1 cellular context compared by ENCODE assay signal in the genomic region with DNA sequence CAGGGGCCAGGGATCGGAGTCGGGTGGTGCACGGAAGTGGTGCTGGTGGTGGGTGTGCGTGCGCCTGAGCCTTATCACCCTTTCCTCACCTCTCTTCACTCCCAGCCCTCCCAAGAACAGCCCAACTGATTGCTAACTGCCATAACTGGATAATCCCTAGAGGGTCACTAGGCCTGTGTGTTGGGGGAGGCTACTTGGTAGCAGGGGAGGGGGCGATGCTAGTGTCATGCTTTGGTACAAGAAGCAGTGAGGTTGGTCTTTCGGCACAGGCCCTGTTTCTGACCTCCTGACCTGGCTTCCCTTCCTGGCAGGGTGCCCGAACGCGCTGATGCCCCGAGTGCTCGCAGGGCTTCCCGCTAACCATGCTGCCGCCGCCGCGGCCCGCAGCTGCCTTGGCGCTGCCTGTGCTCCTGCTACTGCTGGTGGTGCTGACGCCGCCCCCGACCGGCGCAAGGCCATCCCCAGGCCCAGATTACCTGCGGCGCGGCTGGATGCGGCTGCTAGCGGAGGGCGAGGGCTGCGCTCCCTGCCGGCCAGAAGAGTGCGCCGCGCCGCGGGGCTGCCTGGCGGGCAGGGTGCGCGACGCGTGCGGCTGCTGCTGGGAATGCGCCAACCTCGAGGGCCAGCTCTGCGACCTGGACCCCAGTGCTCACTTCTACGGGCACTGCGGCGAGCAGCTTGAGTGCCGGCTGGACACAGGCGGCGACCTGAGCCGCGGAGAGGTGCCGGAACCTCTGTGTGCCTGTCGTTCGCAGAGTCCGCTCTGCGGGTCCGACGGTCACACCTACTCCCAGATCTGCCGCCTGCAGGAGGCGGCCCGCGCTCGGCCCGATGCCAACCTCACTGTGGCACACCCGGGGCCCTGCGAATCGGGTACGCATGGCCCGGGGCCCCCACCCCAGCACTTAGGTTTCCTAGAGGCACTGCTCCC.
TF ChIP-seq lines count a peak whose summit lies in the region.

No MANE protein-coding gene starts in this region.

TF ChIP-seq in HepG2, 621 proteins besides CTCF, POLR2A, EP300 and RAD21 (continued from another document and continues in another):
- TF ChIP-seq, protein P1, sequence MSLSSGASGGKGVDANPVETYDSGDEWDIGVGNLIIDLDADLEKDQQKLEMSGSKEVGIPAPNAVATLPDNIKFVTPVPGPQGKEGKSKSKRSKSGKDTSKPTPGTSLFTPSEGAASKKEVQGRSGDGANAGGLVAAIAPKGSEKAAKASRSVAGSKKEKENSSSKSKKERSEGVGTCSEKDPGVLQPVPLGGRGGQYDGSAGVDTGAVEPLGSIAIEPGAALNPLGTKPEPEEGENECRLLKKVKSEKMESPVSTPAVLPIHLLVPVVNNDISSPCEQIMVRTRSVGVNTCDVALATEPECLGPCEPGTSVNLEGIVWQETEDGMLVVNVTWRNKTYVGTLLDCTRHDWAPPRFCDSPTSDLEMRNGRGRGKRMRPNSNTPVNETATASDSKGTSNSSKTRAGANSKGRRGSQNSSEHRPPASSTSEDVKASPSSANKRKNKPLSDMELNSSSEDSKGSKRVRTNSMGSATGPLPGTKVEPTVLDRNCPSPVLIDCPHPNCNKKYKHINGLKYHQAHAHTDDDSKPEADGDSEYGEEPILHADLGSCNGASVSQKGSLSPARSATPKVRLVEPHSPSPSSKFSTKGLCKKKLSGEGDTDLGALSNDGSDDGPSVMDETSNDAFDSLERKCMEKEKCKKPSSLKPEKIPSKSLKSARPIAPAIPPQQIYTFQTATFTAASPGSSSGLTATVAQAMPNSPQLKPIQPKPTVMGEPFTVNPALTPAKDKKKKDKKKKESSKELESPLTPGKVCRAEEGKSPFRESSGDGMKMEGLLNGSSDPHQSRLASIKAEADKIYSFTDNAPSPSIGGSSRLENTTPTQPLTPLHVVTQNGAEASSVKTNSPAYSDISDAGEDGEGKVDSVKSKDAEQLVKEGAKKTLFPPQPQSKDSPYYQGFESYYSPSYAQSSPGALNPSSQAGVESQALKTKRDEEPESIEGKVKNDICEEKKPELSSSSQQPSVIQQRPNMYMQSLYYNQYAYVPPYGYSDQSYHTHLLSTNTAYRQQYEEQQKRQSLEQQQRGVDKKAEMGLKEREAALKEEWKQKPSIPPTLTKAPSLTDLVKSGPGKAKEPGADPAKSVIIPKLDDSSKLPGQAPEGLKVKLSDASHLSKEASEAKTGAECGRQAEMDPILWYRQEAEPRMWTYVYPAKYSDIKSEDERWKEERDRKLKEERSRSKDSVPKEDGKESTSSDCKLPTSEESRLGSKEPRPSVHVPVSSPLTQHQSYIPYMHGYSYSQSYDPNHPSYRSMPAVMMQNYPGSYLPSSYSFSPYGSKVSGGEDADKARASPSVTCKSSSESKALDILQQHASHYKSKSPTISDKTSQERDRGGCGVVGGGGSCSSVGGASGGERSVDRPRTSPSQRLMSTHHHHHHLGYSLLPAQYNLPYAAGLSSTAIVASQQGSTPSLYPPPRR (CRISPR knock-in tag; IDR thresholded peaks at IDR 0.05; ENCODE audit: borderline replicate concordance) = peak; percentile 34
- TF ChIP-seq ZFP37 (CRISPR knock-in tag; IDR thresholded peaks at IDR 0.05; ENCODE audit: borderline replicate concordance) (no peak), CREM (IDR thresholded peaks at IDR 0.05) (no peak), CREM (CRISPR knock-in tag; IDR thresholded peaks at IDR 0.05) (no peak), HOXA7 (CRISPR knock-in tag; IDR thresholded peaks at IDR 0.05) (no peak), TFAP4 (IDR thresholded peaks at IDR 0.05; ENCODE audit: borderline replicate concordance, low read depth) (no peak), SIX4 (CRISPR knock-in tag; IDR thresholded peaks at IDR 0.05) (peak; percentile 41; the same call in 1 of the 2 replicates), ERF (CRISPR knock-in tag; IDR thresholded peaks at IDR 0.05) (peak; percentile 83), POGZ (CRISPR knock-in tag; IDR thresholded peaks at IDR 0.05) (peak; percentile 35; the same call in 1 of the 2 replicates), TOPORS (CRISPR knock-in tag; IDR thresholded peaks at IDR 0.05) (peak; percentile 50; the same call in 1 of the 2 replicates), ZNF546 (CRISPR knock-in tag; conservative IDR thresholded peaks at IDR 0.05) (peak; percentile 72), RFXAP (CRISPR knock-in tag; IDR thresholded peaks at IDR 0.05; ENCODE audit: borderline replicate concordance) (peak; percentile 84; the same call in 1 of the 2 replicates), ZNF558 (CRISPR knock-in tag; IDR thresholded peaks at IDR 0.05; ENCODE audit: borderline replicate concordance) (peak; percentile 87; the same call in 1 of the 2 replicates), RFX5 (IDR thresholded peaks at IDR 0.05; ENCODE audit: low read depth, low read length) (peak; percentile 16; the same call in 1 of the 2 replicates), ELF1 (CRISPR knock-in tag; IDR thresholded peaks at IDR 0.05) (0 out of 2 replicates have a peak, but pooled peaks have one; percentile 9), LRRFIP1 (CRISPR knock-in tag; conservative IDR thresholded peaks at IDR 0.05) (no peak), XBP1 (CRISPR knock-in tag; IDR thresholded peaks at IDR 0.05) (peak; percentile 67; the same call in 1 of the 2 replicates), ZBTB38 (CRISPR knock-in tag; IDR thresholded peaks at IDR 0.05) (peak; percentile 90), ZNF879 (CRISPR knock-in tag; IDR thresholded peaks at IDR 0.05) (no peak), NCOA2 (CRISPR knock-in tag; IDR thresholded peaks at IDR 0.05) (no peak; the same call in 1 of the 2 replicates), ZSCAN29 (CRISPR knock-in tag; conservative IDR thresholded peaks at IDR 0.05) (0 out of 2 replicates have a peak, but pooled peaks have one; percentile 66), ZBTB43 (CRISPR knock-in tag; conservative IDR thresholded peaks at IDR 0.05) (peak; percentile 79), RCOR2 (CRISPR knock-in tag; IDR thresholded peaks at IDR 0.05) (no peak), ZSCAN22 (CRISPR knock-in tag; IDR thresholded peaks at IDR 0.05) (peak; percentile 87), PRPF4 (IDR thresholded peaks at IDR 0.05; ENCODE audit: low read depth, low read length, poor library complexity, severe bottlenecking) (no peak), SMC3 (IDR thresholded peaks at IDR 0.05; ENCODE audit: low read length) (no peak; the same call in 1 of the 2 replicates), TCF12 (IDR thresholded peaks at IDR 0.05) (no peak), TCF12 (CRISPR knock-in tag; IDR thresholded peaks at IDR 0.05) (0 out of 2 replicates have a peak, but pooled peaks have one; percentile 14), ATF1 (CRISPR knock-in tag; IDR thresholded peaks at IDR 0.05) (no peak), TP53 (CRISPR knock-in tag; conservative IDR thresholded peaks at IDR 0.05) (no peak), RORA (CRISPR knock-in tag; IDR thresholded peaks at IDR 0.05) (no peak), ZNF777 (CRISPR knock-in tag; IDR thresholded peaks at IDR 0.05) (peak; percentile 91), PHF20 (CRISPR knock-in tag; IDR thresholded peaks at IDR 0.05) (peak; percentile 61; the same call in 1 of the 2 replicates)
- TF ChIP-seq, protein P2, sequence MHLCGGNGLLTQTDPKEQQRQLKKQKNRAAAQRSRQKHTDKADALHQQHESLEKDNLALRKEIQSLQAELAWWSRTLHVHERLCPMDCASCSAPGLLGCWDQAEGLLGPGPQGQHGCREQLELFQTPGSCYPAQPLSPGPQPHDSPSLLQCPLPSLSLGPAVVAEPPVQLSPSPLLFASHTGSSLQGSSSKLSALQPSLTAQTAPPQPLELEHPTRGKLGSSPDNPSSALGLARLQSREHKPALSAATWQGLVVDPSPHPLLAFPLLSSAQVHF (CRISPR knock-in tag; IDR thresholded peaks at IDR 0.05) = 0 out of 2 replicates have a peak, but pooled peaks have one; percentile 81
- TF ChIP-seq, protein P3, sequence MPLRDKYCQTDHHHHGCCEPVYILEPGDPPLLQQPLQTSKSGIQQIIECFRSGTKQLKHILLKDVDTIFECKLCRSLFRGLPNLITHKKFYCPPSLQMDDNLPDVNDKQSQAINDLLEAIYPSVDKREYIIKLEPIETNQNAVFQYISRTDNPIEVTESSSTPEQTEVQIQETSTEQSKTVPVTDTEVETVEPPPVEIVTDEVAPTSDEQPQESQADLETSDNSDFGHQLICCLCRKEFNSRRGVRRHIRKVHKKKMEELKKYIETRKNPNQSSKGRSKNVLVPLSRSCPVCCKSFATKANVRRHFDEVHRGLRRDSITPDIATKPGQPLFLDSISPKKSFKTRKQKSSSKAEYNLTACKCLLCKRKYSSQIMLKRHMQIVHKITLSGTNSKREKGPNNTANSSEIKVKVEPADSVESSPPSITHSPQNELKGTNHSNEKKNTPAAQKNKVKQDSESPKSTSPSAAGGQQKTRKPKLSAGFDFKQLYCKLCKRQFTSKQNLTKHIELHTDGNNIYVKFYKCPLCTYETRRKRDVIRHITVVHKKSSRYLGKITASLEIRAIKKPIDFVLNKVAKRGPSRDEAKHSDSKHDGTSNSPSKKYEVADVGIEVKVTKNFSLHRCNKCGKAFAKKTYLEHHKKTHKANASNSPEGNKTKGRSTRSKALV (CRISPR knock-in tag; IDR thresholded peaks at IDR 0.05) = peak; percentile 98
- TF ChIP-seq, protein P4, sequence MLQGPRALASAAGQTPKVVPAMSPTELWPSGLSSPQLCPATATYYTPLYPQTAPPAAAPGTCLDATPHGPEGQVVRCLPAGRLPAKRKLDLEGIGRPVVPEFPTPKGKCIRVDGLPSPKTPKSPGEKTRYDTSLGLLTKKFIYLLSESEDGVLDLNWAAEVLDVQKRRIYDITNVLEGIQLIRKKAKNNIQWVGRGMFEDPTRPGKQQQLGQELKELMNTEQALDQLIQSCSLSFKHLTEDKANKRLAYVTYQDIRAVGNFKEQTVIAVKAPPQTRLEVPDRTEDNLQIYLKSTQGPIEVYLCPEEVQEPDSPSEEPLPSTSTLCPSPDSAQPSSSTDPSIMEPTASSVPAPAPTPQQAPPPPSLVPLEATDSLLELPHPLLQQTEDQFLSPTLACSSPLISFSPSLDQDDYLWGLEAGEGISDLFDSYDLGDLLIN (CRISPR knock-in tag; IDR thresholded peaks at IDR 0.05; ENCODE audit: borderline replicate concordance) = no peak; the same call in 1 of the 2 replicates
- TF ChIP-seq, protein P5, sequence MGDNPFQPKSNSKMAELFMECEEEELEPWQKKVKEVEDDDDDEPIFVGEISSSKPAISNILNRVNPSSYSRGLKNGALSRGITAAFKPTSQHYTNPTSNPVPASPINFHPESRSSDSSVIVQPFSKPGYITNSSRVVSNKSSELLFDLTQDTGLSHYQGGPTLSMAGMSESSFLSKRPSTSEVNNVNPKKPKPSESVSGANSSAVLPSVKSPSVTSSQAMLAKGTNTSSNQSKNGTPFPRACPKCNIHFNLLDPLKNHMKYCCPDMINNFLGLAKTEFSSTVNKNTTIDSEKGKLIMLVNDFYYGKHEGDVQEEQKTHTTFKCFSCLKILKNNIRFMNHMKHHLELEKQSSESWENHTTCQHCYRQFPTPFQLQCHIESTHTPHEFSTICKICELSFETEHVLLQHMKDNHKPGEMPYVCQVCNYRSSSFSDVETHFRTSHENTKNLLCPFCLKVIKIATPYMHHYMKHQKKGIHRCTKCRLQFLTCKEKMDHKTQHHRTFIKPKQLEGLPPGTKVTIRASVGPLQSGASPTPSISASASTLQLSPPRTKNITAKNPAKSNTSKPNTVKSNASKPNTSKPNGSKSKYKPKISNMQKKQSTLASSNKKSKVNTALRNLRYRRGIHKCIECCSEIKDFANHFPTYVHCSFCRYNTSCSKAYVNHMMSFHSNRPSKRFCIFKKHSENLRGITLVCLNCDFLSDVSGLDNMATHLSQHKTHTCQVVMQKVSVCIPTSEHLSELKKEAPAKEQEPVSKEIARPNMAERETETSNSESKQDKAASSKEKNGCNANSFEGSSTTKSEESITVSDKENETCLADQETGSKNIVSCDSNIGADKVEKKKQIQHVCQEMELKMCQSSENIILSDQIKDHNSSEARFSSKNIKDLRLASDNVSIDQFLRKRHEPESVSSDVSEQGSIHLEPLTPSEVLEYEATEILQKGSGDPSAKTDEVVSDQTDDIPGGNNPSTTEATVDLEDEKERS (CRISPR knock-in tag; IDR thresholded peaks at IDR 0.05) = no peak
- TF ChIP-seq, protein P6, sequence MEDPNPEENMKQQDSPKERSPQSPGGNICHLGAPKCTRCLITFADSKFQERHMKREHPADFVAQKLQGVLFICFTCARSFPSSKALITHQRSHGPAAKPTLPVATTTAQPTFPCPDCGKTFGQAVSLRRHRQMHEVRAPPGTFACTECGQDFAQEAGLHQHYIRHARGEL (CRISPR knock-in tag; IDR thresholded peaks at IDR 0.05) = 0 out of 2 replicates have a peak, but pooled peaks have one; percentile 69
